In the genomic region with DNA sequence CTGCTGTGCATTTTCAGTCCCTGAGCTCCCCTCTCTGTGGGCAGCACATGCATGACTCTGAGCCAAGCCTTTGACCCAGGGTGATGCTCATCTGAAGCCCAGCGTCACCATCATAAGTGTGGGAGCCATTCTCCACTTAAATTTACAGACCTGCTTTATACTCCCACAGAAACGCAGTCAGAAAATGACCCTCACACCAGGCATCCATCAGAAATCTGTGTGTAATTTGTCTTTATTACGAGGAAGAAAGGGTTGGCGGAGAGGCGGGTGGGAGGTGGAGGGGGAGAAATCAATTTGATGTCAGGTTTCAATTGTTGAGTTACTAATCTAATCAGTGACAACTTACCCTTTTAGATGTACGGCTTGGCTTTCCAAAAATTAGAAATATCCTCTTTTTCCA, we compare ENCODE assay signal across 18 cellular contexts.
"Had no signal": no experiment of that assay in that cellular context is flagged by ENCODE, and none has a peak within 500 bp of the region (broad histone marks: within the 10 kb centered on the region; RNA-seq: fewer than 3 reads in every experiment).

No MANE protein-coding gene starts in this region.

- H3K27me3 ChIP-seq: neural progenitor cell, spleen, testis had no signal

- H3K36me3 ChIP-seq: neural progenitor cell, spleen, tibial artery had no signal

- H3K4me1 ChIP-seq: testis, tibial artery had no signal

- H3K4me3 ChIP-seq: coronary artery, mucosa of descending colon, neural progenitor cell, skin epidermis, spleen, testis, tibial artery had no signal

- H3K9me3 ChIP-seq: mucosa of descending colon, spleen, testis, tibial artery had no signal

- H3K27ac ChIP-seq: coronary artery, neural progenitor cell, parathyroid adenoma, skin epidermis, spleen, testis, tibial artery had no signal

- DNase-seq: effector memory CD8-positive, alpha-beta T cell; erythroblast; hypothalamus; immature natural killer cell; mesenchymal stem cell; mucosa of descending colon; naive B cell; right cardiac atrium; spleen; stimulated activated CD4-positive, alpha-beta T cell treated with anti-CD3 and anti-CD28 coated beads, Interleukin-4, amount 100 ng/mL, for 4 hours; stimulated activated naive CD8-positive, alpha-beta T cell treated with anti-CD3 and anti-CD28 coated beads, Interleukin-15, Interleukin-2, amounts not matched to agents 100 U/mL and 50 U/mL, for 24 hours; substantia nigra; testis had no signal
